In the genomic region with DNA sequence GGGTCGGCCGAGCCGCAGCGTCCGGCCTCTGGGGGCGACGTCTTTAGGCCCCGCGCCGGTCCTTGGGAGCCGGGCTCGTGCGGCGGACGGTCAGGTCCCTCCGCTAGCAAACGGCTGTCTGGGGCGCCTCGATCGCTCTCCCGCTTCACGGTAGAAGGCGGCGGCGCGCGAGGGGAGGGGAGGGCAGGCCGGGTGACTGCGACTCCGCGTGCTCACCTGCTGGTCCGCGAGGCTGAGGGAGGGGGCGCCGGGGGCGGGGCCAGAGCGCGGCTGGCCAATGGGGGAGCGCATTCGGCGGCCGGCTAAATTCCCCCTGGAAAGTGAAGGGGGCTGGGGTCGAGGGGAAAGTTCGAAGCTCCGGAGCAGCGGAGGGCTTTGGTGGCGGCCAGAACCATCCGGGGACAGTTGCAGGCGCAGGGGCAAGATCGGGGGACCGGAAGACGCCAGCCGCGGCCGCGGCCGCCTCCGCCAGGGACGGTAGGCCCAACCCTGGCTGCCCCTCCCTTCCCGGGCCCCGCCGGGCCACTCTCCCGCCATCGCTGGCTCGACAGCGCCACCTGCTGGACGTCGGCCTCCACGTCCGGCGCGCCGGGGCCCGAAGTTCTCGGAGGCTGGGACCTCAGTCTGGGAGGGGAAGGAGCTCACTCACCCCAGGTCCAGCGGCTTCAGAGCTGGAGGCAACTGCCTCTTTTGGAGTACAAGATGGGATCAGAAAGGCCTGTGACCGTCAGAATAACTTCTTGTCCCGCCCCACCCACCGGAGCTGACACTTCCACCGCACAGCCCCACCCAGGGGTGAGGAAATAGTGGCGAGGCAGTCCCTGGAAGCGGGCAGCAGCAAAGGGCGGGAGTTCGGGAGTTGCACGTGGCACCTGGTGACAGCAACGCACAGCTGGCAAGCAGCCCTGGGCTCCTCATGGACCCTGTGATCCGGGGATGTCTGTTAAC, we compare ENCODE assay signal across 1 cellular context.
A peak's percentile ranks its signal among the peaks of the same experiment; 100 is the strongest.
TF ChIP-seq lines count a peak whose summit lies in the region.

No MANE protein-coding gene starts in this region.

TF ChIP-seq in HCT116, 20 proteins besides CTCF, POLR2A, EP300 and RAD21:
- TF ChIP-seq, protein P1, sequence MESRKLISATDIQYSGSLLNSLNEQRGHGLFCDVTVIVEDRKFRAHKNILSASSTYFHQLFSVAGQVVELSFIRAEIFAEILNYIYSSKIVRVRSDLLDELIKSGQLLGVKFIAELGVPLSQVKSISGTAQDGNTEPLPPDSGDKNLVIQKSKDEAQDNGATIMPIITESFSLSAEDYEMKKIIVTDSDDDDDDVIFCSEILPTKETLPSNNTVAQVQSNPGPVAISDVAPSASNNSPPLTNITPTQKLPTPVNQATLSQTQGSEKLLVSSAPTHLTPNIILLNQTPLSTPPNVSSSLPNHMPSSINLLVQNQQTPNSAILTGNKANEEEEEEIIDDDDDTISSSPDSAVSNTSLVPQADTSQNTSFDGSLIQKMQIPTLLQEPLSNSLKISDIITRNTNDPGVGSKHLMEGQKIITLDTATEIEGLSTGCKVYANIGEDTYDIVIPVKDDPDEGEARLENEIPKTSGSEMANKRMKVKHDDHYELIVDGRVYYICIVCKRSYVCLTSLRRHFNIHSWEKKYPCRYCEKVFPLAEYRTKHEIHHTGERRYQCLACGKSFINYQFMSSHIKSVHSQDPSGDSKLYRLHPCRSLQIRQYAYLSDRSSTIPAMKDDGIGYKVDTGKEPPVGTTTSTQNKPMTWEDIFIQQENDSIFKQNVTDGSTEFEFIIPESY (IDR thresholded peaks at IDR 0.05; ENCODE audit: extremely low read depth, insufficient replicate concordance, low read length), result no peak
- TF ChIP-seq CEBPB (IDR thresholded peaks at IDR 0.05; ENCODE audit: low read depth) (no peak), EGR1 (IDR thresholded peaks at IDR 0.05; ENCODE audit: low read depth) (no peak), ZFX (IDR thresholded peaks at IDR 0.05) (peak; percentile 22; the same call in 1 of the 2 replicates), POLR2AphosphoS5 (IDR thresholded peaks at IDR 0.05; ENCODE audit: low read depth, low read length) (peak; percentile 35; the same call in 1 of the 2 replicates), CBX3 (IDR thresholded peaks at IDR 0.05; ENCODE audit: low read depth) (no peak)
- TF ChIP-seq, protein P2, sequence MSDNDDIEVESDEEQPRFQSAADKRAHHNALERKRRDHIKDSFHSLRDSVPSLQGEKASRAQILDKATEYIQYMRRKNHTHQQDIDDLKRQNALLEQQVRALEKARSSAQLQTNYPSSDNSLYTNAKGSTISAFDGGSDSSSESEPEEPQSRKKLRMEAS (IDR thresholded peaks at IDR 0.05), result peak; percentile 90
